Comparison of ENCODE assay signal across 1 cellular context in the genomic region with DNA sequence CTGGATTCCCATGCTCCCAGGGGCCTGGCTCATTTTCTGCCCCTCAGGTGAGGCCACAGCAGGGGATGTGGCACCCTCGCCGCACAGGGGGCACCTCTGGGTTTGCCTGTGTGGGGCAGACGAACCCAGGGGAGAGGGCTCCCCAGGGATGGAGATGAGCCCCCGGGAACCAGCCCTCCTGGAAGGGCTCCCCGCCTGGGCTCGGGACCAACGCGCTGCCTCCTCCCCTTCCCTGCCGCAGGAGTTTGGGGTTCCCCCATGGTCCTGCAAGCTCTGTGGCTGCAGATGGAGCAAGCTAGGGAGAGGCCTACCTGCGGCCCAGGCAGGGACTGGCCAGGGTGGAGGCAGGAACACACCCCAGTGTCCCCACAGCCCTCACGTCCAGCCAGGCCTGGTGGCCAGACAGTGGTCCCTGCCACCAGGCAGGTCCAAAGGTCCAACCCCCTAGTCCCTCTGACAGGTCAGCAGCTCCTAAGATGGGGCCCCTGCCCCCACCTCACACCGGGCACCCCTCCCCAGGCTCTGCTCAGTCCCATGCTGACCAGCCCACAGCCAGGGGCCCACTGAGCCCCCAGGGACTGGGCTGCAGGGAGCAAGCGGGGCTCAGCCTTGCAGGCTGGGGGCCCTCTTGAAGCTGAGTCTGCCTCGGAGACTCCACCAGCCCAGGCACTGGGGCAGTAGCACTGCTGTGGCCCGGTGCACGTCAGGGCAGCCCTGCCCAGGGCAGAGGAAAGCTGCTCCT.
TF ChIP-seq lines count a peak whose summit lies in the region.

No MANE protein-coding gene starts in this region.

TF ChIP-seq in HepG2, 621 proteins besides CTCF, POLR2A, EP300 and RAD21 (continued from another document and continues in another):
- TF ChIP-seq, protein P1, sequence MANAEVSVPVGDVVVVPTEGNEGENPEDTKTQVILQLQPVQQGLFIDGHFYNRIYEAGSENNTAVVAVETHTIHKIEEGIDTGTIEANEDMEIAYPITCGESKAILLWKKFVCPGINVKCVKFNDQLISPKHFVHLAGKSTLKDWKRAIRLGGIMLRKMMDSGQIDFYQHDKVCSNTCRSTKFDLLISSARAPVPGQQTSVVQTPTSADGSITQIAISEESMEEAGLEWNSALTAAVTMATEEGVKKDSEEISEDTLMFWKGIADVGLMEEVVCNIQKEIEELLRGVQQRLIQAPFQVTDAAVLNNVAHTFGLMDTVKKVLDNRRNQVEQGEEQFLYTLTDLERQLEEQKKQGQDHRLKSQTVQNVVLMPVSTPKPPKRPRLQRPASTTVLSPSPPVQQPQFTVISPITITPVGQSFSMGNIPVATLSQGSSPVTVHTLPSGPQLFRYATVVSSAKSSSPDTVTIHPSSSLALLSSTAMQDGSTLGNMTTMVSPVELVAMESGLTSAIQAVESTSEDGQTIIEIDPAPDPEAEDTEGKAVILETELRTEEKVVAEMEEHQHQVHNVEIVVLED (CRISPR knock-in tag; IDR thresholded peaks at IDR 0.05; ENCODE audit: borderline replicate concordance), result no peak
- TF ChIP-seq, protein P2, sequence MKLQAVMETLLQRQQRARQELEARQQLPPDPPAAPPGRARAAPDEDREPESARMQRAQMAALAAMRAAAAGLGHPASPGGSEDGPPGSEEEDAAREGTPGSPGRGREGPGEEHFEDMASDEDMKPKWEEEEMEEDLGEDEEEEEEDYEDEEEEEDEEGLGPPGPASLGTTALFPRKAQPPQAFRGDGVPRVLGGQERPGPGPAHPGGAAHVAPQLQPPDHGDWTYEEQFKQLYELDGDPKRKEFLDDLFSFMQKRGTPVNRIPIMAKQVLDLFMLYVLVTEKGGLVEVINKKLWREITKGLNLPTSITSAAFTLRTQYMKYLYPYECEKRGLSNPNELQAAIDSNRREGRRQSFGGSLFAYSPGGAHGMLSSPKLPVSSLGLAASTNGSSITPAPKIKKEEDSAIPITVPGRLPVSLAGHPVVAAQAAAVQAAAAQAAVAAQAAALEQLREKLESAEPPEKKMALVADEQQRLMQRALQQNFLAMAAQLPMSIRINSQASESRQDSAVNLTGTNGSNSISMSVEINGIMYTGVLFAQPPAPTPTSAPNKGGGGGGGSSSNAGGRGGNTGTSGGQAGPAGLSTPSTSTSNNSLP (IDR thresholded peaks at IDR 0.05; ENCODE audit: low read depth, low read length), result no peak
- TF ChIP-seq, protein P3, sequence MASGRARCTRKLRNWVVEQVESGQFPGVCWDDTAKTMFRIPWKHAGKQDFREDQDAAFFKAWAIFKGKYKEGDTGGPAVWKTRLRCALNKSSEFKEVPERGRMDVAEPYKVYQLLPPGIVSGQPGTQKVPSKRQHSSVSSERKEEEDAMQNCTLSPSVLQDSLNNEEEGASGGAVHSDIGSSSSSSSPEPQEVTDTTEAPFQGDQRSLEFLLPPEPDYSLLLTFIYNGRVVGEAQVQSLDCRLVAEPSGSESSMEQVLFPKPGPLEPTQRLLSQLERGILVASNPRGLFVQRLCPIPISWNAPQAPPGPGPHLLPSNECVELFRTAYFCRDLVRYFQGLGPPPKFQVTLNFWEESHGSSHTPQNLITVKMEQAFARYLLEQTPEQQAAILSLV (CRISPR knock-in tag; IDR thresholded peaks at IDR 0.05; ENCODE audit: borderline replicate concordance), result no peak
- no peak for TF ChIP-seq GATA4 (IDR thresholded peaks at IDR 0.05; ENCODE audit: borderline replicate concordance, low read depth)
- TF ChIP-seq KDM2A (CRISPR knock-in tag; IDR thresholded peaks at IDR 0.05; ENCODE audit: borderline replicate concordance, low read depth), result no peak
- no peak for TF ChIP-seq RBAK (CRISPR knock-in tag; IDR thresholded peaks at IDR 0.05)
- 0 out of 2 replicates have a peak, but pooled peaks have one; percentile 73 for TF ChIP-seq TARDBP (CRISPR knock-in tag; IDR thresholded peaks at IDR 0.05)
- TF ChIP-seq HOXA7 (CRISPR knock-in tag; IDR thresholded peaks at IDR 0.05), result no peak
- peak; percentile 52; the same call in 1 of the 2 replicates for TF ChIP-seq SALL1 (CRISPR knock-in tag; IDR thresholded peaks at IDR 0.05)
- no peak for TF ChIP-seq ZNF446 (CRISPR knock-in tag; IDR thresholded peaks at IDR 0.05)
- no peak for TF ChIP-seq ZNF674 (CRISPR knock-in tag; IDR thresholded peaks at IDR 0.05; ENCODE audit: low read depth)
- TF ChIP-seq FLYWCH1 (CRISPR knock-in tag; IDR thresholded peaks at IDR 0.05), result no peak
- TF ChIP-seq, protein P4, sequence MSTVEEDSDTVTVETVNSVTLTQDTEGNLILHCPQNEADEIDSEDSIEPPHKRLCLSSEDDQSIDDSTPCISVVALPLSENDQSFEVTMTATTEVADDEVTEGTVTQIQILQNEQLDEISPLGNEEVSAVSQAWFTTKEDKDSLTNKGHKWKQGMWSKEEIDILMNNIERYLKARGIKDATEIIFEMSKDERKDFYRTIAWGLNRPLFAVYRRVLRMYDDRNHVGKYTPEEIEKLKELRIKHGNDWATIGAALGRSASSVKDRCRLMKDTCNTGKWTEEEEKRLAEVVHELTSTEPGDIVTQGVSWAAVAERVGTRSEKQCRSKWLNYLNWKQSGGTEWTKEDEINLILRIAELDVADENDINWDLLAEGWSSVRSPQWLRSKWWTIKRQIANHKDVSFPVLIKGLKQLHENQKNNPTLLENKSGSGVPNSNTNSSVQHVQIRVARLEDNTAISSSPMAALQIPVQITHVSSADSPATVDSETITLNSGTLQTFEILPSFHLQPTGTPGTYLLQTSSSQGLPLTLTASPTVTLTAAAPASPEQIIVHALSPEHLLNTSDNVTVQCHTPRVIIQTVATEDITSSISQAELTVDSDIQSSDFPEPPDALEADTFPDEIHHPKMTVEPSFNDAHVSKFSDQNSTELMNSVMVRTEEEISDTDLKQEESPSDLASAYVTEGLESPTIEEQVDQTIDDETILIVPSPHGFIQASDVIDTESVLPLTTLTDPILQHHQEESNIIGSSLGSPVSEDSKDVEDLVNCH (CRISPR knock-in tag; IDR thresholded peaks at IDR 0.05), result no peak
- no peak for TF ChIP-seq RELA (CRISPR knock-in tag; IDR thresholded peaks at IDR 0.05)
- peak; percentile 79; the same call in 1 of the 2 replicates for TF ChIP-seq TGIF2 (CRISPR knock-in tag; IDR thresholded peaks at IDR 0.05)
- TF ChIP-seq NCOA5 (CRISPR knock-in tag; IDR thresholded peaks at IDR 0.05), result no peak
- TF ChIP-seq POGZ (CRISPR knock-in tag; IDR thresholded peaks at IDR 0.05), result peak; percentile 39; the same call in 1 of the 2 replicates
- TF ChIP-seq ZNF160 (CRISPR knock-in tag; IDR thresholded peaks at IDR 0.05), result peak; percentile 45; the same call in 1 of the 2 replicates
- TF ChIP-seq, protein P5, sequence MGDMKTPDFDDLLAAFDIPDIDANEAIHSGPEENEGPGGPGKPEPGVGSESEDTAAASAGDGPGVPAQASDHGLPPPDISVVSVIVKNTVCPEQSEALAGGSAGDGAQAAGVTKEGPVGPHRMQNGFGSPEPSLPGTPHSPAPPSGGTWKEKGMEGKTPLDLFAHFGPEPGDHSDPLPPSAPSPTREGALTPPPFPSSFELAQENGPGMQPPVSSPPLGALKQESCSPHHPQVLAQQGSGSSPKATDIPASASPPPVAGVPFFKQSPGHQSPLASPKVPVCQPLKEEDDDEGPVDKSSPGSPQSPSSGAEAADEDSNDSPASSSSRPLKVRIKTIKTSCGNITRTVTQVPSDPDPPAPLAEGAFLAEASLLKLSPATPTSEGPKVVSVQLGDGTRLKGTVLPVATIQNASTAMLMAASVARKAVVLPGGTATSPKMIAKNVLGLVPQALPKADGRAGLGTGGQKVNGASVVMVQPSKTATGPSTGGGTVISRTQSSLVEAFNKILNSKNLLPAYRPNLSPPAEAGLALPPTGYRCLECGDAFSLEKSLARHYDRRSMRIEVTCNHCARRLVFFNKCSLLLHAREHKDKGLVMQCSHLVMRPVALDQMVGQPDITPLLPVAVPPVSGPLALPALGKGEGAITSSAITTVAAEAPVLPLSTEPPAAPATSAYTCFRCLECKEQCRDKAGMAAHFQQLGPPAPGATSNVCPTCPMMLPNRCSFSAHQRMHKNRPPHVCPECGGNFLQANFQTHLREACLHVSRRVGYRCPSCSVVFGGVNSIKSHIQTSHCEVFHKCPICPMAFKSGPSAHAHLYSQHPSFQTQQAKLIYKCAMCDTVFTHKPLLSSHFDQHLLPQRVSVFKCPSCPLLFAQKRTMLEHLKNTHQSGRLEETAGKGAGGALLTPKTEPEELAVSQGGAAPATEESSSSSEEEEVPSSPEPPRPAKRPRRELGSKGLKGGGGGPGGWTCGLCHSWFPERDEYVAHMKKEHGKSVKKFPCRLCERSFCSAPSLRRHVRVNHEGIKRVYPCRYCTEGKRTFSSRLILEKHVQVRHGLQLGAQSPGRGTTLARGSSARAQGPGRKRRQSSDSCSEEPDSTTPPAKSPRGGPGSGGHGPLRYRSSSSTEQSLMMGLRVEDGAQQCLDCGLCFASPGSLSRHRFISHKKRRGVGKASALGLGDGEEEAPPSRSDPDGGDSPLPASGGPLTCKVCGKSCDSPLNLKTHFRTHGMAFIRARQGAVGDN (CRISPR knock-in tag; IDR thresholded peaks at IDR 0.05), result peak; percentile 78
- TF ChIP-seq ZNF709 (CRISPR knock-in tag; IDR thresholded peaks at IDR 0.05), result no peak
- TF ChIP-seq, protein P6, sequence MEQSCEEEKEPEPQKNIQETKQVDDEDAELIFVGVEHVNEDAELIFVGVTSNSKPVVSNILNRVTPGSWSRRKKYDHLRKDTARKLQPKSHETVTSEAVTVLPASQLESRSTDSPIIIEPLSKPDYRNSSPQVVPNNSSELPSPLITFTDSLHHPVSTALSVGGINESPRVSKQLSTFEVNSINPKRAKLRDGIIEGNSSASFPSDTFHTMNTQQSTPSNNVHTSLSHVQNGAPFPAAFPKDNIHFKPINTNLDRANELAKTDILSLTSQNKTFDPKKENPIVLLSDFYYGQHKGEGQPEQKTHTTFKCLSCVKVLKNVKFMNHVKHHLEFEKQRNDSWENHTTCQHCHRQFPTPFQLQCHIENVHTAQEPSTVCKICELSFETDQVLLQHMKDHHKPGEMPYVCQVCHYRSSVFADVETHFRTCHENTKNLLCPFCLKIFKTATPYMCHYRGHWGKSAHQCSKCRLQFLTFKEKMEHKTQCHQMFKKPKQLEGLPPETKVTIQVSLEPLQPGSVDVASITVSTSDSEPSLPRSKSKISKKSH (CRISPR knock-in tag; IDR thresholded peaks at IDR 0.05; ENCODE audit: borderline replicate concordance), result 0 out of 2 replicates have a peak, but pooled peaks have one; percentile 26
- TF ChIP-seq ZNF329 (CRISPR knock-in tag; IDR thresholded peaks at IDR 0.05; ENCODE audit: low read depth), result no peak
- TF ChIP-seq RFX1 (IDR thresholded peaks at IDR 0.05), result no peak
- TF ChIP-seq ZNF501 (CRISPR knock-in tag; IDR thresholded peaks at IDR 0.05), result no peak
- no peak for TF ChIP-seq KLF9 (CRISPR knock-in tag; IDR thresholded peaks at IDR 0.05; ENCODE audit: low read depth)
- no peak for TF ChIP-seq HNRNPH1 (optimal IDR thresholded peaks at IDR 0.05; ENCODE audit: low read depth, low read length)
- TF ChIP-seq TSC22D2 (CRISPR knock-in tag; IDR thresholded peaks at IDR 0.05; ENCODE audit: borderline replicate concordance), result no peak
- TF ChIP-seq ZNF720 (CRISPR knock-in tag; IDR thresholded peaks at IDR 0.05), result 0 out of 2 replicates have a peak, but pooled peaks have one; percentile 28
- TF ChIP-seq, protein P7, sequence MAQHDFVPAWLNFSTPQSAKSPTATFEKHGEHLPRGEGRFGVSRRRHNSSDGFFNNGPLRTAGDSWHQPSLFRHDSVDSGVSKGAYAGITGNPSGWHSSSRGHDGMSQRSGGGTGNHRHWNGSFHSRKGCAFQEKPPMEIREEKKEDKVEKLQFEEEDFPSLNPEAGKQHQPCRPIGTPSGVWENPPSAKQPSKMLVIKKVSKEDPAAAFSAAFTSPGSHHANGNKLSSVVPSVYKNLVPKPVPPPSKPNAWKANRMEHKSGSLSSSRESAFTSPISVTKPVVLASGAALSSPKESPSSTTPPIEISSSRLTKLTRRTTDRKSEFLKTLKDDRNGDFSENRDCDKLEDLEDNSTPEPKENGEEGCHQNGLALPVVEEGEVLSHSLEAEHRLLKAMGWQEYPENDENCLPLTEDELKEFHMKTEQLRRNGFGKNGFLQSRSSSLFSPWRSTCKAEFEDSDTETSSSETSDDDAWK (CRISPR knock-in tag; IDR thresholded peaks at IDR 0.05), result no peak
- TF ChIP-seq, protein P8, sequence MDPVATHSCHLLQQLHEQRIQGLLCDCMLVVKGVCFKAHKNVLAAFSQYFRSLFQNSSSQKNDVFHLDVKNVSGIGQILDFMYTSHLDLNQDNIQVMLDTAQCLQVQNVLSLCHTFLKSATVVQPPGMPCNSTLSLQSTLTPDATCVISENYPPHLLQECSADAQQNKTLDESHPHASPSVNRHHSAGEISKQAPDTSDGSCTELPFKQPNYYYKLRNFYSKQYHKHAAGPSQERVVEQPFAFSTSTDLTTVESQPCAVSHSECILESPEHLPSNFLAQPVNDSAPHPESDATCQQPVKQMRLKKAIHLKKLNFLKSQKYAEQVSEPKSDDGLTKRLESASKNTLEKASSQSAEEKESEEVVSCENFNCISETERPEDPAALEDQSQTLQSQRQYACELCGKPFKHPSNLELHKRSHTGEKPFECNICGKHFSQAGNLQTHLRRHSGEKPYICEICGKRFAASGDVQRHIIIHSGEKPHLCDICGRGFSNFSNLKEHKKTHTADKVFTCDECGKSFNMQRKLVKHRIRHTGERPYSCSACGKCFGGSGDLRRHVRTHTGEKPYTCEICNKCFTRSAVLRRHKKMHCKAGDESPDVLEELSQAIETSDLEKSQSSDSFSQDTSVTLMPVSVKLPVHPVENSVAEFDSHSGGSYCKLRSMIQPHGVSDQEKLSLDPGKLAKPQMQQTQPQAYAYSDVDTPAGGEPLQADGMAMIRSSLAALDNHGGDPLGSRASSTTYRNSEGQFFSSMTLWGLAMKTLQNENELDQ (CRISPR knock-in tag; IDR thresholded peaks at IDR 0.05; ENCODE audit: borderline replicate concordance), result no peak
- no peak for TF ChIP-seq NR2F1 (CRISPR knock-in tag; IDR thresholded peaks at IDR 0.05)
- no peak for TF ChIP-seq SNRNP70 (IDR thresholded peaks at IDR 0.05; ENCODE audit: low read depth, low read length)
- TF ChIP-seq SOX5 (CRISPR knock-in tag; IDR thresholded peaks at IDR 0.05; ENCODE audit: borderline replicate concordance), result no peak; the same call in 1 of the 2 replicates
- TF ChIP-seq MED8 (CRISPR knock-in tag; IDR thresholded peaks at IDR 0.05; ENCODE audit: insufficient replicate concordance), result no peak
- no peak for TF ChIP-seq RORA (CRISPR knock-in tag; IDR thresholded peaks at IDR 0.05)
- TF ChIP-seq, protein P9, sequence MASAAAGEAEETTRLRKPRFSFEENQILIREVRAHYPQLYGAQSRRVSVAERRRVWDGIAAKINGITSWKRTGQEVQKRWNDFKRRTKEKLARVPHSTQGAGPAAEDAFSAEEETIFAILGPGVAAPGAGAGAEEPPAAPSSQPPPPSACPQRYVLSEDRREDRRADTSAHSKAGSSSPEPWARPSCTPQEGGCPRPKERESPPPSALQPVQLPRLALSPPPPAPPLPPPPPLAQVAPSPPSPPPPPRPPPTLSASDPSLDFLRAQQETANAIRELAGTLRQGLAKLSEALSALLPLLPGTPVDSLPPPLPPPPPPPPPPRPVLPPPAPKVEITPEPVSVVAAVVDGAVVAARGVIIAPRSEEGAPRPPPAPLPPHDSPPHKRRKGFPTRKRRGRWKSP (CRISPR knock-in tag; IDR thresholded peaks at IDR 0.05), result no peak
- TF ChIP-seq, protein P10, sequence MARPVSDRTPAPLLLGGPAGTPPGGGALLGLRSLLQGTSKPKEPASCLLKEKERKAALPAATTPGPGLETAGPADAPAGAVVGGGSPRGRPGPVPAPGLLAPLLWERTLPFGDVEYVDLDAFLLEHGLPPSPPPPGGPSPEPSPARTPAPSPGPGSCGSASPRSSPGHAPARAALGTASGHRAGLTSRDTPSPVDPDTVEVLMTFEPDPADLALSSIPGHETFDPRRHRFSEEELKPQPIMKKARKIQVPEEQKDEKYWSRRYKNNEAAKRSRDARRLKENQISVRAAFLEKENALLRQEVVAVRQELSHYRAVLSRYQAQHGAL (CRISPR knock-in tag; IDR thresholded peaks at IDR 0.05; ENCODE audit: not compliant biosample characterization), result no peak
